Comparison of ENCODE assay signal across 12 cellular contexts in genomic region chr2:188979730-188980123, GRCh38. TPM values are rescaled to one million over a fixed set of nuclear protein-coding genes. Genes with fewer than 3 reads are reported as not detected.
DNase-seq lines count a peak whose midpoint lies in the region; ATAC-seq, FAIRE-seq and TF ChIP-seq lines count a peak whose summit lies in the region.
"Had no signal": no experiment of that assay in that cellular context is flagged by ENCODE, and none has a peak within 500 bp of the region (broad histone marks: within the 10 kb centered on the region; RNA-seq: fewer than 3 reads in every experiment).

No MANE protein-coding gene starts in this region.

- H3K4me1 Mint-ChIP-seq in endothelial cell (ENCODE audit: unreplicated experiment), result peaks cover 8% of the 10 kb centered on the region

- FAIRE-seq in islet of Langerhans (lab: Jason Lieb, UNC), result peak; percentile 76

- H4K20me1 ChIP-seq in GM23248 (ENCODE audit: insufficient read depth), result no peaks in the 10 kb centered on the region

- no peak for ATAC-seq in HG03460 (IDR thresholded peaks at IDR 0.05; ENCODE audit: unreplicated experiment)

- TF ChIP-seq CTCF in WI38 (IDR thresholded peaks at IDR 0.05; ENCODE audit: low read depth, low read length) (no peak), endothelial cell (IDR thresholded peaks at IDR 0.05; ENCODE audit: unreplicated experiment) (no peak)

- H3F3A ChIP-seq in GM23248 (ENCODE audit: insufficient read depth), result peaks cover 78% of the 10 kb centered on the region

- H3K79me2 ChIP-seq in GM23248 (ENCODE audit: insufficient read depth), result peaks cover 88% of the 10 kb centered on the region

- peak overlapping the region; percentile 90 for H3K9ac ChIP-seq in GM23248

- H3K27me3 ChIP-seq in GM23248 (replicated peaks; ENCODE audit: insufficient read depth), result no peaks in the 10 kb centered on the region

- H3K4me1 ChIP-seq in GM23248 (ENCODE audit: insufficient read depth), result peaks cover 67% of the 10 kb centered on the region

- H3K36me3 Mint-ChIP-seq in endothelial cell (ENCODE audit: low read depth, unreplicated experiment), result no peaks in the 10 kb centered on the region
- H3K36me3 Mint-ChIP-seq: CD8-positive, alpha-beta memory T cell had no signal

- H3K9me3 ChIP-seq in GM23248 (ENCODE audit: low read depth), result no peaks in the 10 kb centered on the region

- H2AFZ ChIP-seq in GM23248, result peak overlapping the region; percentile 20

- peak overlapping the region; percentile 97 for H3K4me2 ChIP-seq in GM23248 (ENCODE audit: unreplicated experiment)

- in situ Hi-C loops in GM23248 (cut with MboI), result loop anchor here (5.0 kb wide), 1 partner anchor 452 kb away; no protein-coding TSS in a partner anchor

- no peaks in the 10 kb centered on the region for H3K9me3 Mint-ChIP-seq in endothelial cell (ENCODE audit: unreplicated experiment)
- H3K9me3 Mint-ChIP-seq: activated T-helper 1 cell treated with anti-CD3 and anti-CD28 coated beads, Interleukin-12 subunit alpha, Interleukin-12 subunit beta, Interleukin-2, Interleukin-4 antibody, amounts not matched to agents 30 ng/mL and 10 ng/mL and 1 ng/mL, durations not matched to agents 14 hours and 24 hours and 36 hours; CD8-positive, alpha-beta memory T cell had no signal

- no peak overlapping the region for H3K4me3 Mint-ChIP-seq in endothelial cell (ENCODE audit: unreplicated experiment)
- H3K4me3 Mint-ChIP-seq: activated T-helper 1 cell treated with anti-CD3 and anti-CD28 coated beads, Interleukin-12 subunit alpha, Interleukin-12 subunit beta, Interleukin-2, Interleukin-4 antibody, amounts not matched to agents 30 ng/mL and 10 ng/mL and 1 ng/mL, durations not matched to agents 14 hours and 24 hours and 36 hours; CD8-positive, alpha-beta memory T cell had no signal

- H3K36me3 ChIP-seq in GM23248 (ENCODE audit: low read depth), result 0 out of 2 replicates have a peak, but pooled peaks cover under 1% of the 10 kb centered on the region

- H3K9me2 ChIP-seq in GM23248 (ENCODE audit: insufficient read depth), result no peaks in the 10 kb centered on the region

- no peaks in the 10 kb centered on the region for H3K27me3 Mint-ChIP-seq in endothelial cell (ENCODE audit: unreplicated experiment)
- H3K27me3 Mint-ChIP-seq: progenitor cell of endocrine pancreas had no signal

- WGBS in GM23248 (ENCODE audit: low coverage in 1 of 2, low lambda C conversion rate in 2 of 2, missing lambda C conversion rate in 2 of 2), 2 experiments, result 0 to 3% methylated on average over 2 of the region's 2 CpGs

- H3K27ac Mint-ChIP-seq in endothelial cell (ENCODE audit: unreplicated experiment), result no peak overlapping the region
- H3K27ac Mint-ChIP-seq: progenitor cell of endocrine pancreas had no signal

- H3K27ac ChIP-seq in GM23248 (peak overlapping the region; percentile 89), skin epidermis (peak overlapping the region in 13 of 21 experiments; percentile 6 to 92 (median 60))

- DNase-seq in GM23248 (no peak), NCI-H2171 treated with DMSO at 0.1 percent for 48 hours (lab: John Stamatoyannopoulos, UW) (no peak), activated gamma-delta T cell (lab: John Stamatoyannopoulos, UW) (no peak), endothelial cell (ENCODE audit: low spot score) (no peak)
- DNase-seq: CD8-positive, alpha-beta memory T cell; NCI-H1417 had no signal

- H3K4me3 ChIP-seq in GM23248 (peak overlapping the region; percentile 85), WI38 (ENCODE audit: low read depth, low read length) (peak overlapping the region; percentile 86), skin epidermis (peak overlapping the region in 3 of 7 experiments; percentile 28 to 40 (median 37))

RNA-seq across cellular contexts. Expression of gene COL3A1, which starts 5.6 kb away (rescaled TPM):
- 2,141 and 2,153 TPM in 2 replicates for total RNA-seq in GM23248 (2014; rRNA removed; shearing (Covaris generic))
- 977 and 987 TPM in 2 replicates for polyA plus RNA-seq in GM23248 (2016; fragmentation: Nextera tagmentation; extraction: Ambion mirVana)
- total RNA-seq in endothelial cell (ENCODE audit: unreplicated experiment), result 0.31 TPM
- polyA plus RNA-seq: CD8-positive, alpha-beta memory T cell had no signal

Comparison
In these comparisons a context has a peak if more than half of its experiments do, and no peak if none do; other contexts are left out.
1. RNA of gene COL3A1, which starts 5.6 kb away (total RNA-seq): 2,141 to 2,153 TPM in GM23248; 0.31 TPM in endothelial cell (single experiment); every median in the first group is over 1,000 times any median in the second.